Comparison of ENCODE assay signal across 8 cellular contexts in genomic region chr10:71361581-71361980, GRCh38. TPM values are rescaled to one million over a fixed set of nuclear protein-coding genes. Genes with fewer than 3 reads are reported as not detected.
"Had no signal": no experiment of that assay in that cellular context is flagged by ENCODE, and none has a peak within 500 bp of the region (broad histone marks: within the 10 kb centered on the region; RNA-seq: fewer than 3 reads in every experiment).

No MANE protein-coding gene starts in this region.

- H3K9me3 Mint-ChIP-seq: IgD-negative memory B cell had no signal

- H3K4me3 ChIP-seq: K562 had no signal

- FAIRE-seq: HepG2, HTR-8/SVneo, K562 had no signal

- H3K27ac ChIP-seq: HL-60 had no signal

- ATAC-seq: HepG2, K562 had no signal

- H3K4me3 Mint-ChIP-seq: IgD-negative memory B cell had no signal

- H3K27me3 Mint-ChIP-seq: IgD-negative memory B cell had no signal

- DNase-seq: IMR-90, KBM-7, KG1 had no signal

RNA-seq across cellular contexts. Expression of gene CDH23, which starts 35.1 kb away (rescaled TPM):
- total RNA-seq: HepG2 had no signal
- polyA plus RNA-seq: IgD-negative memory B cell had no signal
